ENCODE assay signal across 8 cellular contexts in the genomic region with DNA sequence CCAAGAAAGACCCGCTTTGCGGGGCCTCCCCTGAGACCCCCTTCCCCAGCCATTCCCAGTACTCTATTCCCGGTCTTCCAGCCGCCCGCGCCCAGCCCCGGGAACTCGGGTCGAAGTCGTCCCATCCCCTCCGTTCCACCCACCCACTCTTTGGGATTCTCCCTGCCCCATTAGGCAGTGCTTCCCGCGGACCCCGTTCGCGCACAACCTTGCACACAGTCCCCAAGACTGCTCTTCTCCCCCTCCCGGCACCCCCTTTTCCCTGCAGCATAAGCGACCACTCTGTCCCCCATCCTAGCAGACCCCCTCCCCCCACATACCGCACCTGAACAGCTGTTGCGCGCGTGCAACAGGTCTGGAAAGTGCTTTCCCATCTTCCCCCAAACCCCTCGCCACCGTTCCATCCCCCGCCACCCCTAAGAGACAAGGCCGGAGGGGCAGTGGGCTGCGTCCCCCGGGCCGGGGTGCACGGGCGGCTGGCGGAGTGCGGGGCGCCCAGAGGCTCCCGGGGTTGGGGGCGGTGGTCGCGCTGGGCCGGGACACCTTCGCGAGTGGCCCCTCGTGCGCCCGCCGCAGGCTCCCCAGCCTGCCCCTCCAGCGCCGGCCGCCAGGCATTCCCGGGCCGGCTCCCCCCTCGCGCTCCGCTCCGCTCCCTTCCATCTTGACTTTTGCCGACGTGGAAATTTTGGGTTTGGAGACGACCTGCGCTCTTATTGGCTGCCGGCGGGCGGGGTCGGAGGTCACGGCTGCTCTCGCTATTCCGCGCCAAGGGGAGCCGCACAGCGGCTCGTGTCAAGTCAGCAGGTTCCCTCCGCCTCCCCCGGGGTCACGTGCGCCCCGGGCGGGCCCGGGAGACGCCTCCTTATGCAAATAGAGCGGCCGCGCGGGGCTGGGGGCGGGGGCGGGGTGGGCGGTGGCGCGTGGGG.
A peak's percentile ranks its signal among the peaks of the same experiment; 100 is the strongest.
DNase-seq lines count a peak whose midpoint lies in the region; ATAC-seq and TF ChIP-seq lines count a peak whose summit lies in the region.

No MANE protein-coding gene starts in this region.

- DNase-seq in AG20443 (ENCODE audit: low spot score) (peak; percentile 93), NCI-H226 (peak; percentile 97), dermis blood vessel endothelial cell (peak; percentile 39)
- peak; percentile 96 for DNase-seq in activated CD4-positive, alpha-beta T cell treated with anti-CD3 and anti-CD28 coated beads, Interleukin-2, amount 10 ng/mL, durations not matched to agents 24 days and 14 days
- DNase-seq in stimulated activated CD4-positive, alpha-beta T cell treated with anti-CD3 and anti-CD28 coated beads, Interleukin-4, amount 100 ng/mL, for 24 hours, result peak; percentile 75

- TF ChIP-seq RAD21 in liver (IDR thresholded peaks at IDR 0.05), result no peak

- H3K9ac ChIP-seq in liver (ENCODE audit: low read depth in 1 of 2, low read length in 2 of 2), result peak overlapping the region; percentile 40 to 74

- no peaks in the 10 kb centered on the region for H3K9me3 ChIP-seq in liver (ENCODE audit: control insufficient read depth in 4 of 4, low read length in 3 of 4)

- peaks cover 14% of the 10 kb centered on the region for H3K4me1 Mint-ChIP-seq in activated CD4-positive, alpha-beta T cell treated with anti-CD3 and anti-CD28 coated beads, Interleukin-2, amount 10 ng/mL, durations not matched to agents 24 days and 14 days

- TF ChIP-seq CTCF in liver (IDR thresholded peaks at IDR 0.05; ENCODE audit: low read depth, low read length, missing input control), result no peak

- H3K9me3 Mint-ChIP-seq in activated CD4-positive, alpha-beta T cell treated with anti-CD3 and anti-CD28 coated beads, Interleukin-2, amount 10 ng/mL, durations not matched to agents 24 days and 14 days, result no peaks in the 10 kb centered on the region

- peaks cover 13% of the 10 kb centered on the region for H3K27me3 Mint-ChIP-seq in activated CD4-positive, alpha-beta T cell treated with anti-CD3 and anti-CD28 coated beads, Interleukin-2, amount 10 ng/mL, durations not matched to agents 24 days and 14 days

- H3K36me3 Mint-ChIP-seq in activated CD4-positive, alpha-beta T cell treated with anti-CD3 and anti-CD28 coated beads, Interleukin-2, amount 10 ng/mL, durations not matched to agents 24 days and 14 days (ENCODE audit: low read depth), result no peaks in the 10 kb centered on the region

- intact Hi-C loops in activated CD4-positive, alpha-beta T cell treated with anti-CD3 and anti-CD28 coated beads, Interleukin-2, amount 10 ng/mL, durations not matched to agents 24 days and 14 days (cut with micrococcal nuclease), result loop anchor here (1.0 to 2.0 kb wide), 2 partner anchors 56 to 88 kb away; no protein-coding TSS in a partner anchor

- no peaks in the 10 kb centered on the region for H3K27me3 ChIP-seq in liver (ENCODE audit: control insufficient read depth in 4 of 4, insufficient read depth in 4 of 4, low read length in 3 of 4)

- ATAC-seq in GM19025 (IDR thresholded peaks at IDR 0.05; ENCODE audit: low read depth, unreplicated experiment) (peak; percentile 74), HG03196 (IDR thresholded peaks at IDR 0.05; ENCODE audit: unreplicated experiment) (peak; percentile 86)

- H3K27ac ChIP-seq in liver (ENCODE audit: low read depth in 1 of 2, low read length in 2 of 2), result peak overlapping the region; percentile 90 to 93

- H3K27ac Mint-ChIP-seq in activated CD4-positive, alpha-beta T cell treated with anti-CD3 and anti-CD28 coated beads, Interleukin-2, amount 10 ng/mL, durations not matched to agents 24 days and 14 days, result peak overlapping the region; percentile 86

- WGBS in liver, result under 1% methylated on average over 86 of the region's 86 CpGs

- no peaks in the 10 kb centered on the region for H3K36me3 ChIP-seq in liver (ENCODE audit: control insufficient read depth in 4 of 4, insufficient read depth in 3 of 4, low read depth in 1 of 4, low read length in 3 of 4)

- peak overlapping the region; percentile 50 to 93 (median 90) for H3K4me3 ChIP-seq in liver (ENCODE audit: low read depth in 1 of 3, low read length in 3 of 3)

- H3K4me1 ChIP-seq in liver (ENCODE audit: control insufficient read depth in 4 of 4, insufficient read depth in 4 of 4, low read length in 3 of 4), result peaks cover 4 to 22% (median 17%) of the 10 kb centered on the region in 4 donors

- H3K4me3 Mint-ChIP-seq in activated CD4-positive, alpha-beta T cell treated with anti-CD3 and anti-CD28 coated beads, Interleukin-2, amount 10 ng/mL, durations not matched to agents 24 days and 14 days, result peak overlapping the region; percentile 90

TF ChIP-seq in liver, 16 proteins besides CTCF, POLR2A, EP300 and RAD21:
- TF ChIP-seq NR2F2 (IDR thresholded peaks at IDR 0.05), result no peak
- peak; percentile 89 for TF ChIP-seq YY1 (IDR thresholded peaks at IDR 0.05)
- peak; percentile 9 to 10 for TF ChIP-seq HNF4A (conservative IDR thresholded peaks at IDR 0.05)
- no peak for TF ChIP-seq GABPA (IDR thresholded peaks at IDR 0.05 in 1 of 2, conservative IDR thresholded peaks at IDR 0.05 in 1 of 2)
- peak in 1 of 2 donors; percentile 45 for TF ChIP-seq EGR1 (IDR thresholded peaks at IDR 0.05; ENCODE audit: low read depth in 2 of 2)
- TF ChIP-seq, protein P1, sequence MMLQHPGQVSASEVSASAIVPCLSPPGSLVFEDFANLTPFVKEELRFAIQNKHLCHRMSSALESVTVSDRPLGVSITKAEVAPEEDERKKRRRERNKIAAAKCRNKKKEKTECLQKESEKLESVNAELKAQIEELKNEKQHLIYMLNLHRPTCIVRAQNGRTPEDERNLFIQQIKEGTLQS (IDR thresholded peaks at IDR 0.05), result no peak
- TF ChIP-seq RXRA (IDR thresholded peaks at IDR 0.05), result peak in 1 of 2 donors; percentile 31
- TF ChIP-seq JUND (IDR thresholded peaks at IDR 0.05), result no peak
- TF ChIP-seq, protein P2, sequence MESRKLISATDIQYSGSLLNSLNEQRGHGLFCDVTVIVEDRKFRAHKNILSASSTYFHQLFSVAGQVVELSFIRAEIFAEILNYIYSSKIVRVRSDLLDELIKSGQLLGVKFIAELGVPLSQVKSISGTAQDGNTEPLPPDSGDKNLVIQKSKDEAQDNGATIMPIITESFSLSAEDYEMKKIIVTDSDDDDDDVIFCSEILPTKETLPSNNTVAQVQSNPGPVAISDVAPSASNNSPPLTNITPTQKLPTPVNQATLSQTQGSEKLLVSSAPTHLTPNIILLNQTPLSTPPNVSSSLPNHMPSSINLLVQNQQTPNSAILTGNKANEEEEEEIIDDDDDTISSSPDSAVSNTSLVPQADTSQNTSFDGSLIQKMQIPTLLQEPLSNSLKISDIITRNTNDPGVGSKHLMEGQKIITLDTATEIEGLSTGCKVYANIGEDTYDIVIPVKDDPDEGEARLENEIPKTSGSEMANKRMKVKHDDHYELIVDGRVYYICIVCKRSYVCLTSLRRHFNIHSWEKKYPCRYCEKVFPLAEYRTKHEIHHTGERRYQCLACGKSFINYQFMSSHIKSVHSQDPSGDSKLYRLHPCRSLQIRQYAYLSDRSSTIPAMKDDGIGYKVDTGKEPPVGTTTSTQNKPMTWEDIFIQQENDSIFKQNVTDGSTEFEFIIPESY (IDR thresholded peaks at IDR 0.05), result no peak
- TF ChIP-seq, protein P3, sequence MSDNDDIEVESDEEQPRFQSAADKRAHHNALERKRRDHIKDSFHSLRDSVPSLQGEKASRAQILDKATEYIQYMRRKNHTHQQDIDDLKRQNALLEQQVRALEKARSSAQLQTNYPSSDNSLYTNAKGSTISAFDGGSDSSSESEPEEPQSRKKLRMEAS (IDR thresholded peaks at IDR 0.05), result no peak
- TF ChIP-seq, protein P4, sequence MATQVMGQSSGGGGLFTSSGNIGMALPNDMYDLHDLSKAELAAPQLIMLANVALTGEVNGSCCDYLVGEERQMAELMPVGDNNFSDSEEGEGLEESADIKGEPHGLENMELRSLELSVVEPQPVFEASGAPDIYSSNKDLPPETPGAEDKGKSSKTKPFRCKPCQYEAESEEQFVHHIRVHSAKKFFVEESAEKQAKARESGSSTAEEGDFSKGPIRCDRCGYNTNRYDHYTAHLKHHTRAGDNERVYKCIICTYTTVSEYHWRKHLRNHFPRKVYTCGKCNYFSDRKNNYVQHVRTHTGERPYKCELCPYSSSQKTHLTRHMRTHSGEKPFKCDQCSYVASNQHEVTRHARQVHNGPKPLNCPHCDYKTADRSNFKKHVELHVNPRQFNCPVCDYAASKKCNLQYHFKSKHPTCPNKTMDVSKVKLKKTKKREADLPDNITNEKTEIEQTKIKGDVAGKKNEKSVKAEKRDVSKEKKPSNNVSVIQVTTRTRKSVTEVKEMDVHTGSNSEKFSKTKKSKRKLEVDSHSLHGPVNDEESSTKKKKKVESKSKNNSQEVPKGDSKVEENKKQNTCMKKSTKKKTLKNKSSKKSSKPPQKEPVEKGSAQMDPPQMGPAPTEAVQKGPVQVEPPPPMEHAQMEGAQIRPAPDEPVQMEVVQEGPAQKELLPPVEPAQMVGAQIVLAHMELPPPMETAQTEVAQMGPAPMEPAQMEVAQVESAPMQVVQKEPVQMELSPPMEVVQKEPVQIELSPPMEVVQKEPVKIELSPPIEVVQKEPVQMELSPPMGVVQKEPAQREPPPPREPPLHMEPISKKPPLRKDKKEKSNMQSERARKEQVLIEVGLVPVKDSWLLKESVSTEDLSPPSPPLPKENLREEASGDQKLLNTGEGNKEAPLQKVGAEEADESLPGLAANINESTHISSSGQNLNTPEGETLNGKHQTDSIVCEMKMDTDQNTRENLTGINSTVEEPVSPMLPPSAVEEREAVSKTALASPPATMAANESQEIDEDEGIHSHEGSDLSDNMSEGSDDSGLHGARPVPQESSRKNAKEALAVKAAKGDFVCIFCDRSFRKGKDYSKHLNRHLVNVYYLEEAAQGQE (IDR thresholded peaks at IDR 0.05), result peak; percentile 7

Comparison
In these comparisons a context has a peak if more than half of its experiments do, and no peak if none do; other contexts are left out.
1. Peak in every context shown above with its lines: DNase-seq, ATAC-seq, H3K4me3 ChIP-seq and H3K27ac ChIP-seq.
2. DNase-seq: peak in every context shown above with its lines; median percentile 97 in NCI-H226; 96 in activated CD4-positive, alpha-beta T cell treated with anti-CD3 and anti-CD28 coated beads, Interleukin-2, amount 10 ng/mL, durations not matched to agents 24 days and 14 days; 93 in AG20443; 75 in stimulated activated CD4-positive, alpha-beta T cell treated with anti-CD3 and anti-CD28 coated beads, Interleukin-4, amount 100 ng/mL, for 24 hours; 39 in dermis blood vessel endothelial cell.